In the genomic region with DNA sequence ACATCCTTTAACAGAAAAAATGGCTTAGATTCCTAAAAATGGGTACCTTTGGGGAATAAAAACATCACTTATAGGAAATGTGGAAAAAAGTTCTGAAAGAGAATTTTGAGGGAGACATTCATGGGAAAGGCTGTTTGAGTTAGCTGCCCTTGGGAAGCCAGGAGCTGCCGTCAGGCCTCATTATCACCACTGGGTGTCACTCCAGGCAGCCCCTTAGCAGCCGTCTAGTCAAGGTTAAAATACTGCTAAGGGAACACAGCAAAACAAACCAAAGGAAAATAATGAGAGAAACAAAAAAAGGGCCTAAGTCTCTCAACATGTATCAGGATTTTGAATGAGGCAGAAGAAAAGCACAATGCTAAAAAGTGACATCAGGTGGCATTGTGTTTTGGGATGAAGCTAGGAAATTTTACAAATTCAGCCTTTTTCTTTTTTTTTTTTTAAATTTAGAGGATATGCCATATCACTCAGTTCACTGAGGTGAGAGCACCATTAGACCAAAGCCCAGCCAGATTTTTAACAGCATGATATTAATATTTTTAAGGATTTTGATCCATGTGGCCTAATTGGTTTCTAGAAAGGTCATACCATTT, we compare ENCODE assay signal across 9 cellular contexts.
A peak's percentile ranks its signal among the peaks of the same experiment; 100 is the strongest.
DNase-seq lines count a peak whose midpoint lies in the region; ATAC-seq, FAIRE-seq and TF ChIP-seq lines count a peak whose summit lies in the region.
"Had no signal": no experiment of that assay in that cellular context is flagged by ENCODE, and none has a peak within 500 bp of the region (broad histone marks: within the 10 kb centered on the region; RNA-seq: fewer than 3 reads in every experiment).

No MANE protein-coding gene starts in this region.

- H3K27me3 Mint-ChIP-seq in naive thymus-derived CD8-positive, alpha-beta T cell = peaks cover 7 to 29% (median 18%) of the 10 kb centered on the region in 5 donors

- POLR2A ChIA-PET in naive thymus-derived CD8-positive, alpha-beta T cell (lab: Charles Lee) = no interaction called here

- H3K4me3 Mint-ChIP-seq in naive thymus-derived CD8-positive, alpha-beta T cell = no peak overlapping the region

- no peaks in the 10 kb centered on the region for H3K36me3 Mint-ChIP-seq in naive thymus-derived CD8-positive, alpha-beta T cell

- no peak overlapping the region for H3K4me3 ChIP-seq in body of pancreas

- ATAC-seq in GM18868 (IDR thresholded peaks at IDR 0.05; ENCODE audit: unreplicated experiment) (peak; percentile 64), body of pancreas (peak; percentile 70), GM21390 (IDR thresholded peaks at IDR 0.05; ENCODE audit: unreplicated experiment) (no peak)
- no peak for ATAC-seq in naive thymus-derived CD8-positive, alpha-beta T cell

- FAIRE-seq in islet of Langerhans (lab: Jason Lieb, UNC) = peak; percentile 84
- FAIRE-seq: frontal cortex had no signal

- H3K27ac Mint-ChIP-seq in naive thymus-derived CD8-positive, alpha-beta T cell = no peak overlapping the region

- no peak overlapping the region for H3K27ac ChIP-seq in body of pancreas

- intact Hi-C loops in body of pancreas (cut with DNase I) = no loop called here

- H3K36me3 ChIP-seq in body of pancreas (replicated peaks in 1 of 2; ENCODE audit: insufficient read depth in 1 of 2, low read depth in 2 of 2) = no peaks in the 10 kb centered on the region

- no peaks in the 10 kb centered on the region for H3K4me1 ChIP-seq in body of pancreas

- TF ChIP-seq POLR2A in body of pancreas (IDR thresholded peaks at IDR 0.05) = no peak

- H3K27me3 ChIP-seq in body of pancreas = no peaks in the 10 kb centered on the region

- no peaks in the 10 kb centered on the region for H3K4me1 Mint-ChIP-seq in naive thymus-derived CD8-positive, alpha-beta T cell

- 0 to 5% methylated on average over 2 of the region's 2 CpGs for WGBS in body of pancreas, 2 donors

- DNase-seq in AG08395 (ENCODE audit: low spot score) (peak; percentile 88), NCI-H1105 treated with DMSO at 0.1 percent for 48 hours (lab: John Stamatoyannopoulos, UW) (peak; percentile 32), body of pancreas (peak; percentile 33 to 57 (median 40))
- DNase-seq in naive thymus-derived CD8-positive, alpha-beta T cell = no peak
- DNase-seq in activated T-cell treated with anti-CD3 and anti-CD28 coated beads, Interleukin-2, amount 50 U/mL, for 1 hour = no peak

- peak in 6 of 7 experiments; percentile 39 to 67 (median 56) for TF ChIP-seq CTCF in body of pancreas (IDR thresholded peaks at IDR 0.05)

- peaks cover 0 to 2% (median 0%) of the 10 kb centered on the region in 9 donors for H3K9me3 Mint-ChIP-seq in naive thymus-derived CD8-positive, alpha-beta T cell

- H3K9me3 ChIP-seq in body of pancreas = no peaks in the 10 kb centered on the region

Comparison
In these comparisons a context has a peak if more than half of its experiments do, and no peak if none do; other contexts are left out.
1. DNase-seq: peak in AG08395 (single experiment), NCI-H1105 treated with DMSO at 0.1 percent for 48 hours (single experiment) and body of pancreas (4 of 4); none in naive thymus-derived CD8-positive, alpha-beta T cell (0 of 10) and activated T-cell treated with anti-CD3 and anti-CD28 coated beads, Interleukin-2, amount 50 U/mL, for 1 hour (single experiment).
2. ATAC-seq: peak in GM18868 (single experiment) and body of pancreas (single experiment); none in GM21390 (single experiment) and naive thymus-derived CD8-positive, alpha-beta T cell (0 of 2).